15 cellular contexts compared by ENCODE assay signal in the genomic region with DNA sequence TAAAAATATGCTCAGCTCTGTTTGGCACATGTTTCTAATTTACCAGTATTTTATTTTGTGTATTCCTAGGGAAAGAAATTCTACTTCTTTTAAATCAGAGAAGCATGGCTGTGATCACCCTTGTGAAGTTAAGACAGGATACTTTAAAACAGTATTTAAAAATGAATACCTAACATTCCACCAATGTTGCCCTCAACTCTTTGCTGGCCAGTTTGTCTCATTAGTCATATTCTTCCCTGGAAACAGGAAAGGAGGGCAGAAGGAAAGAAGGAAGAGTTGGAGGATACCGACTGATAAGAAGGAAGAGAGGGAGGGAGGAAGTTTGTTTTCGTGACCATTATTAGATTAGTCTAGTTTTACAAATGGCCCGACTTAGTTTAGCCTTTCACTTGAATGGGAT.
DNase-seq lines count a peak whose midpoint lies in the region; ATAC-seq, FAIRE-seq and TF ChIP-seq lines count a peak whose summit lies in the region.
"Had no signal": no experiment of that assay in that cellular context is flagged by ENCODE, and none has a peak within 500 bp of the region (broad histone marks: within the 10 kb centered on the region; RNA-seq: fewer than 3 reads in every experiment).

No MANE protein-coding gene starts in this region.

- POLR2A ChIA-PET in endothelial cell of umbilical vein (lab: Charles Lee), result no interaction called here

- H3K27me3 Mint-ChIP-seq in neural progenitor cell (ENCODE audit: insufficient read depth, low read depth), result no peaks in the 10 kb centered on the region
- peaks cover 9% of the 10 kb centered on the region for H3K27me3 Mint-ChIP-seq in activated naive CD8-positive, alpha-beta T cell treated with anti-CD3 and anti-CD28 coated beads, Interleukin-2, amount 50 U/mL, for 24 hours
- H3K27me3 Mint-ChIP-seq: activated naive CD4-positive, alpha-beta T cell treated with anti-CD3 and anti-CD28 coated beads, Interleukin-2, amount 10 ng/mL, durations not matched to agents 7 days and 5 days had no signal

- CTCF ChIA-PET in endothelial cell of umbilical vein (lab: Charles Lee), result no interaction called here

- no peaks in the 10 kb centered on the region for H3K36me3 Mint-ChIP-seq in neural progenitor cell
- no peaks in the 10 kb centered on the region for H3K36me3 Mint-ChIP-seq in activated naive CD8-positive, alpha-beta T cell treated with anti-CD3 and anti-CD28 coated beads, Interleukin-2, amount 50 U/mL, for 24 hours (ENCODE audit: low read depth)
- H3K36me3 Mint-ChIP-seq: activated naive CD4-positive, alpha-beta T cell treated with anti-CD3 and anti-CD28 coated beads, Interleukin-2, amount 10 ng/mL, durations not matched to agents 7 days and 5 days; CD14-positive monocyte; IgD-negative memory B cell had no signal

- no peaks in the 10 kb centered on the region for H3K27me3 ChIP-seq in endothelial cell of umbilical vein (ENCODE audit: control insufficient read depth in 2 of 2, insufficient read depth in 2 of 2, low read length in 2 of 2)
- no peaks in the 10 kb centered on the region for H3K27me3 ChIP-seq in neural progenitor cell
- no peaks in the 10 kb centered on the region for H3K27me3 ChIP-seq in tibial artery
- H3K27me3 ChIP-seq: foreskin keratinocyte had no signal

- H3K9me3 ChIP-seq in endothelial cell of umbilical vein (replicated peaks; ENCODE audit: control insufficient read depth, insufficient read depth, low read length) (no peaks in the 10 kb centered on the region), neural progenitor cell (ENCODE audit: low read depth) (no peaks in the 10 kb centered on the region), tibial artery (no peaks in the 10 kb centered on the region)

- no peaks in the 10 kb centered on the region for H3K9me3 Mint-ChIP-seq in neural progenitor cell
- no peaks in the 10 kb centered on the region for H3K9me3 Mint-ChIP-seq in activated naive CD8-positive, alpha-beta T cell treated with anti-CD3 and anti-CD28 coated beads, Interleukin-2, amount 50 U/mL, for 24 hours
- H3K9me3 Mint-ChIP-seq: activated naive CD4-positive, alpha-beta T cell treated with anti-CD3 and anti-CD28 coated beads, Interleukin-2, amount 10 ng/mL, durations not matched to agents 7 days and 5 days; IgD-negative memory B cell had no signal

- H2AFZ ChIP-seq in endothelial cell of umbilical vein (ENCODE audit: low read depth, low read length) (peak overlapping the region; percentile 61), neural progenitor cell (replicated peaks) (peak overlapping the region; percentile 41)

- FAIRE-seq in RCC 7860 (lab: Jason Lieb, UNC), result no peak
- peak; percentile 61 for FAIRE-seq in endothelial cell of umbilical vein (lab: Jason Lieb, UNC)

- H3K4me3 ChIP-seq in endothelial cell of umbilical vein (replicated peaks in 1 of 3; ENCODE audit: insufficient read depth in 1 of 3, low read depth in 1 of 3, low read length in 3 of 3) (no peak overlapping the region), neural progenitor cell (no peak overlapping the region), tibial artery (no peak overlapping the region)

- H3K4me1 Mint-ChIP-seq in neural progenitor cell, result no peaks in the 10 kb centered on the region
- H3K4me1 Mint-ChIP-seq in activated naive CD8-positive, alpha-beta T cell treated with anti-CD3 and anti-CD28 coated beads, Interleukin-2, amount 50 U/mL, for 24 hours, result no peaks in the 10 kb centered on the region
- H3K4me1 Mint-ChIP-seq: activated naive CD4-positive, alpha-beta T cell treated with anti-CD3 and anti-CD28 coated beads, Interleukin-2, amount 10 ng/mL, durations not matched to agents 7 days and 5 days; CD14-positive monocyte; IgD-negative memory B cell had no signal

- peaks cover 29% of the 10 kb centered on the region for H3K4me1 ChIP-seq in endothelial cell of umbilical vein (ENCODE audit: control insufficient read depth, extremely low read depth, insufficient read depth, low read length)
- no peaks in the 10 kb centered on the region for H3K4me1 ChIP-seq in neural progenitor cell
- H3K4me1 ChIP-seq in tibial artery, result peaks cover 0 to 7% (median 0%) of the 10 kb centered on the region in 4 donors

- no peak overlapping the region for H3K4me3 Mint-ChIP-seq in neural progenitor cell
- no peak overlapping the region for H3K4me3 Mint-ChIP-seq in activated naive CD8-positive, alpha-beta T cell treated with anti-CD3 and anti-CD28 coated beads, Interleukin-2, amount 50 U/mL, for 24 hours
- H3K4me3 Mint-ChIP-seq: activated naive CD4-positive, alpha-beta T cell treated with anti-CD3 and anti-CD28 coated beads, Interleukin-2, amount 10 ng/mL, durations not matched to agents 7 days and 5 days; CD14-positive monocyte; IgD-negative memory B cell had no signal

- H3K27ac ChIP-seq in endothelial cell of umbilical vein (ENCODE audit: insufficient read depth, low read depth, low read length) (peak overlapping the region; percentile 8), neural progenitor cell (no peak overlapping the region), tibial artery (no peak overlapping the region)
- H3K27ac ChIP-seq: foreskin keratinocyte had no signal

- no peak for TF ChIP-seq POLR2A in endothelial cell of umbilical vein (IDR thresholded peaks at IDR 0.05; ENCODE audit: low read depth, low read length)

- no peaks in the 10 kb centered on the region for H3K79me2 ChIP-seq in endothelial cell of umbilical vein (ENCODE audit: control insufficient read depth, insufficient read depth, low read length)
- no peaks in the 10 kb centered on the region for H3K79me2 ChIP-seq in neural progenitor cell (ENCODE audit: low read depth)

- no TSS peak for BruUV-seq in endothelial cell of umbilical vein (replicated peaks; lab: Mats Ljungman, UMichigan)

- H3K9ac ChIP-seq in endothelial cell of umbilical vein (replicated peaks; ENCODE audit: extremely low read depth, insufficient read depth, low read length) (no peak overlapping the region), neural progenitor cell (no peak overlapping the region)

- no peaks in the 10 kb centered on the region for H3F3A ChIP-seq in neural progenitor cell (ENCODE audit: low read depth)

- peak; percentile 14 for DNase-seq in Daoy (ENCODE audit: low read depth)
- peak; percentile 26 for DNase-seq in RCC 7860 (ENCODE audit: low spot score)
- peak; percentile 68 for DNase-seq in endothelial cell of umbilical vein (ENCODE audit: low read depth, low spot score)
- DNase-seq in neural progenitor cell (ENCODE audit: low spot score), result no peak
- no peak for DNase-seq in activated naive CD8-positive, alpha-beta T cell treated with anti-CD3 and anti-CD28 coated beads, Interleukin-2, amount 50 U/mL, for 24 hours
- no peak for DNase-seq in GM10266 (ENCODE audit: extremely low spot score)
- no peak for DNase-seq in tibial artery
- DNase-seq: activated naive CD4-positive, alpha-beta T cell treated with anti-CD3 and anti-CD28 coated beads, Interleukin-2, amount 10 ng/mL, durations not matched to agents 7 days and 5 days; foreskin keratinocyte; stimulated activated naive CD4-positive, alpha-beta T cell treated with Interleukin-2 at 50 U/mL for 16 hours had no signal

- intact Hi-C loops in endothelial cell of umbilical vein (cut with micrococcal nuclease), result no loop called here
- intact Hi-C loops in tibial artery (cut with DNase I; ENCODE audit: low total_unique reads), result no loop called here

- no peaks in the 10 kb centered on the region for H3K9me1 ChIP-seq in endothelial cell of umbilical vein (replicated peaks; ENCODE audit: control insufficient read depth, extremely low read depth, insufficient read depth, low read length)

- H3K27ac Mint-ChIP-seq in neural progenitor cell, result no peak overlapping the region
- H3K27ac Mint-ChIP-seq in activated naive CD8-positive, alpha-beta T cell treated with anti-CD3 and anti-CD28 coated beads, Interleukin-2, amount 50 U/mL, for 24 hours, result no peak overlapping the region
- H3K27ac Mint-ChIP-seq: activated naive CD4-positive, alpha-beta T cell treated with anti-CD3 and anti-CD28 coated beads, Interleukin-2, amount 10 ng/mL, durations not matched to agents 7 days and 5 days; CD14-positive monocyte; IgD-negative memory B cell had no signal

- H4K20me1 ChIP-seq in endothelial cell of umbilical vein (replicated peaks; ENCODE audit: control insufficient read depth, extremely low read depth, insufficient read depth, low read length), result no peaks in the 10 kb centered on the region
- H4K20me1 ChIP-seq in neural progenitor cell (ENCODE audit: low read depth), result no peaks in the 10 kb centered on the region

- dilution Hi-C loops in endothelial cell of umbilical vein (cut with MboI; ENCODE audit: extremely low pct_ligation_motif_present, low sequenced_read_pairs), result no loop called here

- TF ChIP-seq CTCF in endothelial cell of umbilical vein (IDR thresholded peaks at IDR 0.05; ENCODE audit: extremely low read depth in 1 of 2, insufficient read depth in 1 of 2, low read depth in 1 of 2, low read length in 2 of 2) (no peak), neural progenitor cell (IDR thresholded peaks at IDR 0.05) (no peak), GM10266 (IDR thresholded peaks at IDR 0.05; ENCODE audit: control insufficient read depth, insufficient read depth, low read depth, missing control alignments) (no peak), tibial artery (IDR thresholded peaks at IDR 0.05) (no peak)

- no peaks in the 10 kb centered on the region for H3K36me3 ChIP-seq in endothelial cell of umbilical vein (ENCODE audit: control insufficient read depth in 2 of 2, extremely low read depth in 1 of 2, insufficient read depth in 2 of 2, low read length in 2 of 2)
- H3K36me3 ChIP-seq in neural progenitor cell, result no peaks in the 10 kb centered on the region
- no peaks in the 10 kb centered on the region for H3K36me3 ChIP-seq in tibial artery

- no peak for ATAC-seq in GM19455 (IDR thresholded peaks at IDR 0.05; ENCODE audit: unreplicated experiment)
- no peak for ATAC-seq in activated naive CD8-positive, alpha-beta T cell treated with anti-CD3 and anti-CD28 coated beads, Interleukin-2, amount 50 U/mL, for 24 hours
- ATAC-seq: foreskin keratinocyte, Right ventricle myocardium inferior, sciatic nerve had no signal

- H3K4me2 ChIP-seq in endothelial cell of umbilical vein (ENCODE audit: insufficient read depth, low read length) (peak overlapping the region; percentile 25), neural progenitor cell (no peak overlapping the region)

TF ChIP-seq in endothelial cell of umbilical vein, 7 proteins besides CTCF, POLR2A, EP300 and RAD21 (continues in another document):
- TF ChIP-seq GATA2 (IDR thresholded peaks at IDR 0.05; ENCODE audit: insufficient read depth, insufficient read length, low read depth, low read length), result peak; percentile 75
- no peak for TF ChIP-seq EZH2 (IDR thresholded peaks at IDR 0.05; ENCODE audit: borderline replicate concordance, low read depth, low read length, severe bottlenecking)
- no peak for TF ChIP-seq JUN (IDR thresholded peaks at IDR 0.05; ENCODE audit: borderline replicate concordance, insufficient read depth, insufficient read length, low read depth)
- peak; percentile 43 for TF ChIP-seq POLR2AphosphoS5 (IDR thresholded peaks at IDR 0.05; ENCODE audit: insufficient read depth, low read depth, low read length)
- TF ChIP-seq FOS (IDR thresholded peaks at IDR 0.05; ENCODE audit: borderline replicate concordance, insufficient read depth, low read length), result peak; percentile 47
- TF ChIP-seq MYC (IDR thresholded peaks at IDR 0.05; ENCODE audit: low read depth, low read length), result no peak

Comparison
In these comparisons a context has a peak if more than half of its experiments do, and no peak if none do; other contexts are left out.
1. DNase-seq: peak in Daoy (single experiment), RCC 7860 (single experiment) and endothelial cell of umbilical vein (single experiment); none in neural progenitor cell (single experiment), activated naive CD8-positive, alpha-beta T cell treated with anti-CD3 and anti-CD28 coated beads, Interleukin-2, amount 50 U/mL, for 24 hours (single experiment), GM10266 (single experiment) and tibial artery (0 of 2).